Comparison of ENCODE assay signal across 15 cellular contexts in the genomic region with DNA sequence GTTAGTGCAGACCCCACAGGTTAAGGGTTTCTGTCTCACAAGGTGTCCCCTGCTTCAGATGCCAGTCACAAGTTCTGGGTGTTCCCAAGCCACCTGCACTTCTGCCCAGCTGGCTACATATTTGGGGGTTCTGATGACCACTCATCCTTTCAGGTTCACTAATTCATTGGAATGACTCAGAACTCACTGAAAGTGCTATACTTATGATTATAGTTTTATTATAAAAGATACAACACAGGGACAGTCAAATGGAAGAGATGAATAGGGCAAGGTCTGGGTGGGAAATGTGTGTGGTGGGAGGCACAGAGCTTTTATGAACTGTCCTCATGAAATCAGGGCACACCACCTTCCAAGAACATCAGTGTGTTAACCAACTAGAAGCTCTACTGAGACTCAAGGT.
DNase-seq lines count a peak whose midpoint lies in the region; ATAC-seq lines count a peak whose summit lies in the region.
"Had no signal": no experiment of that assay in that cellular context is flagged by ENCODE, and none has a peak within 500 bp of the region (broad histone marks: within the 10 kb centered on the region; RNA-seq: fewer than 3 reads in every experiment).

No MANE protein-coding gene starts in this region.

- POLR2A ChIA-PET in activated CD4-positive, alpha-beta memory T cell treated with anti-CD3 and anti-CD28 coated beads for 36 hours (lab: Charles Lee) = no interaction called here
- POLR2A ChIA-PET in activated CD4-positive, alpha-beta memory T cell treated with anti-CD3 and anti-CD28 coated beads, Interleukin-2, amount 10 ng/mL, durations not matched to agents 7 days and 5 days (lab: Charles Lee) = no interaction called here

- no peak overlapping the region for H3K4me3 Mint-ChIP-seq in activated CD4-positive, alpha-beta memory T cell treated with anti-CD3 and anti-CD28 coated beads for 36 hours
- H3K4me3 Mint-ChIP-seq in activated CD4-positive, alpha-beta memory T cell treated with anti-CD3 and anti-CD28 coated beads, Interleukin-2, amount 10 ng/mL, durations not matched to agents 7 days and 5 days = no peak overlapping the region
- H3K4me3 Mint-ChIP-seq in activated T-helper 17 cell treated with anti-CD3 and anti-CD28 coated beads, Interleukin-2, amount 50 U/mL, for 72 hours = peak overlapping the region; percentile 53
- H3K4me3 Mint-ChIP-seq: CD14-positive monocyte, H9 had no signal

- no peaks in the 10 kb centered on the region for H3K9me3 Mint-ChIP-seq in activated CD4-positive, alpha-beta memory T cell treated with anti-CD3 and anti-CD28 coated beads for 36 hours
- H3K9me3 Mint-ChIP-seq in activated CD4-positive, alpha-beta memory T cell treated with anti-CD3 and anti-CD28 coated beads, Interleukin-2, amount 10 ng/mL, durations not matched to agents 7 days and 5 days = peaks cover 5% of the 10 kb centered on the region
- H3K9me3 Mint-ChIP-seq in activated T-helper 17 cell treated with anti-CD3 and anti-CD28 coated beads, Interleukin-2, amount 50 U/mL, for 72 hours = no peaks in the 10 kb centered on the region
- H3K9me3 Mint-ChIP-seq: CD4-positive, alpha-beta memory T cell had no signal

- CTCF ChIA-PET in activated CD4-positive, alpha-beta memory T cell treated with anti-CD3 and anti-CD28 coated beads for 36 hours (lab: Charles Lee) = interaction anchor here (0.6 kb wide), 1 partner anchor 224 kb away, joined by 3 read pairs; no protein-coding TSS in a partner anchor
- CTCF ChIA-PET in activated CD4-positive, alpha-beta memory T cell treated with anti-CD3 and anti-CD28 coated beads, Interleukin-2, amount 10 ng/mL, durations not matched to agents 7 days and 5 days (lab: Charles Lee) = interaction anchor here (1.1 kb wide), 1 partner anchor 240 kb away, joined by 3 read pairs; no protein-coding TSS in a partner anchor

- intact Hi-C loops in activated CD4-positive, alpha-beta memory T cell treated with anti-CD3 and anti-CD28 coated beads for 36 hours (cut with micrococcal nuclease) = loop anchor here (5.0 kb wide), 1 partner anchor 99 kb away; a partner anchor contains a TSS

- ATAC-seq in activated T-helper 17 cell treated with anti-CD3 and anti-CD28 coated beads, Interleukin-2, amount 50 U/mL, for 72 hours (replicated peaks) = peak; percentile 57
- no peak for ATAC-seq in GM18907 (IDR thresholded peaks at IDR 0.05; ENCODE audit: unreplicated experiment)
- ATAC-seq: GM12878 had no signal

- no peak overlapping the region for H3K27ac Mint-ChIP-seq in activated CD4-positive, alpha-beta memory T cell treated with anti-CD3 and anti-CD28 coated beads for 36 hours
- H3K27ac Mint-ChIP-seq in activated CD4-positive, alpha-beta memory T cell treated with anti-CD3 and anti-CD28 coated beads, Interleukin-2, amount 10 ng/mL, durations not matched to agents 7 days and 5 days = no peak overlapping the region
- peak overlapping the region; percentile 72 for H3K27ac Mint-ChIP-seq in activated T-helper 17 cell treated with anti-CD3 and anti-CD28 coated beads, Interleukin-2, amount 50 U/mL, for 72 hours
- H3K27ac Mint-ChIP-seq: H9 had no signal

- DNase-seq in activated CD4-positive, alpha-beta memory T cell treated with anti-CD3 and anti-CD28 coated beads for 36 hours = peak; percentile 9
- no peak for DNase-seq in activated CD4-positive, alpha-beta memory T cell treated with anti-CD3 and anti-CD28 coated beads, Interleukin-2, amount 10 ng/mL, durations not matched to agents 7 days and 5 days
- DNase-seq in stimulated activated CD4-positive, alpha-beta T cell treated with anti-CD3 and anti-CD28 coated beads, Interleukin-15, amount 100 ng/mL, for 24 hours = peak; percentile 1
- DNase-seq in stimulated activated CD4-positive, alpha-beta T cell treated with anti-CD3 and anti-CD28 coated beads, Interleukin-12 subunit alpha, Interleukin-12 subunit beta, amount 100 ng/mL, for 4 hours = no peak
- DNase-seq in NCI-H748 treated with DMSO at 0.1 percent for 48 hours (lab: John Stamatoyannopoulos, UW) = no peak
- DNase-seq: 8988T, DMS153, DMS79, GF-D8, H9 had no signal

- H3K27me3 Mint-ChIP-seq in activated CD4-positive, alpha-beta memory T cell treated with anti-CD3 and anti-CD28 coated beads for 36 hours = no peaks in the 10 kb centered on the region
- no peaks in the 10 kb centered on the region for H3K27me3 Mint-ChIP-seq in activated CD4-positive, alpha-beta memory T cell treated with anti-CD3 and anti-CD28 coated beads, Interleukin-2, amount 10 ng/mL, durations not matched to agents 7 days and 5 days
- H3K27me3 Mint-ChIP-seq in activated T-helper 17 cell treated with anti-CD3 and anti-CD28 coated beads, Interleukin-2, amount 50 U/mL, for 72 hours = no peaks in the 10 kb centered on the region
- H3K27me3 Mint-ChIP-seq: CD4-positive, alpha-beta memory T cell had no signal

- peaks cover 20% of the 10 kb centered on the region for H3K4me1 Mint-ChIP-seq in activated CD4-positive, alpha-beta memory T cell treated with anti-CD3 and anti-CD28 coated beads for 36 hours (ENCODE audit: low read depth)
- peaks cover 13% of the 10 kb centered on the region for H3K4me1 Mint-ChIP-seq in activated CD4-positive, alpha-beta memory T cell treated with anti-CD3 and anti-CD28 coated beads, Interleukin-2, amount 10 ng/mL, durations not matched to agents 7 days and 5 days
- H3K4me1 Mint-ChIP-seq in activated T-helper 17 cell treated with anti-CD3 and anti-CD28 coated beads, Interleukin-2, amount 50 U/mL, for 72 hours = peaks cover 11% of the 10 kb centered on the region
- H3K4me1 Mint-ChIP-seq: CD14-positive monocyte had no signal

- no peaks in the 10 kb centered on the region for H3K36me3 Mint-ChIP-seq in activated CD4-positive, alpha-beta memory T cell treated with anti-CD3 and anti-CD28 coated beads for 36 hours
- H3K36me3 Mint-ChIP-seq in activated CD4-positive, alpha-beta memory T cell treated with anti-CD3 and anti-CD28 coated beads, Interleukin-2, amount 10 ng/mL, durations not matched to agents 7 days and 5 days (ENCODE audit: low read depth) = peaks cover 3% of the 10 kb centered on the region
- no peaks in the 10 kb centered on the region for H3K36me3 Mint-ChIP-seq in activated T-helper 17 cell treated with anti-CD3 and anti-CD28 coated beads, Interleukin-2, amount 50 U/mL, for 72 hours (ENCODE audit: low read depth)
- H3K36me3 Mint-ChIP-seq: CD14-positive monocyte; CD4-positive, alpha-beta memory T cell had no signal

Comparison
In these comparisons a context has a peak if more than half of its experiments do, and no peak if none do; other contexts are left out.
1. DNase-seq: peak in activated CD4-positive, alpha-beta memory T cell treated with anti-CD3 and anti-CD28 coated beads for 36 hours (single experiment) and stimulated activated CD4-positive, alpha-beta T cell treated with anti-CD3 and anti-CD28 coated beads, Interleukin-15, amount 100 ng/mL, for 24 hours (single experiment); none in activated CD4-positive, alpha-beta memory T cell treated with anti-CD3 and anti-CD28 coated beads, Interleukin-2, amount 10 ng/mL, durations not matched to agents 7 days and 5 days (single experiment), stimulated activated CD4-positive, alpha-beta T cell treated with anti-CD3 and anti-CD28 coated beads, Interleukin-12 subunit alpha, Interleukin-12 subunit beta, amount 100 ng/mL, for 4 hours (single experiment) and NCI-H748 treated with DMSO at 0.1 percent for 48 hours (single experiment).